ENCODE assay signal across 8 cellular contexts in the genomic region with DNA sequence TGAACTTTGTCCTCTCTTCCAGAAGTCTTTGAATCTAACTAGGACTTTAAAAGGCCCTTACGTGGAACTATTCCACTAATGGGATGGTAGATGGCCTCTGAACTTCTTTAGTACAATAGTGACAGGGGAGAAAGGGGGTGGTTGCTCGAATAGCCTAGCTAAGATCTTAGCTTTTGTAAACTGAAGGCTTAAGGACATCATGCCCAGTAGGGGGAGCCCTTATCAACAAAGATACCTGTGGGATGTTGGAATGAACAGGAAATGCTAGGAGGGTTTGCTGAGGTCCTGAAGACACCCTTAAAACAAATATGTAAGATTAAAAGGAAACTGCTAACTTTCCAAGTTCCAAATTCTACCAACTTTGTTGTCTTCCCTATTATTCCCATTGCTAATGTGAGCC. TPM values are rescaled to one million over a fixed set of nuclear protein-coding genes. Genes with fewer than 3 reads are reported as not detected.
DNase-seq lines count a peak whose midpoint lies in the region; ATAC-seq and TF ChIP-seq lines count a peak whose summit lies in the region.

No MANE protein-coding gene starts in this region.

- H3K27me3 ChIP-seq in PC-3 (ENCODE audit: low read length) (no peaks in the 10 kb centered on the region), brain microvascular endothelial cell (replicated peaks) (no peaks in the 10 kb centered on the region)

- H3K27me3 Mint-ChIP-seq in immature natural killer cell (ENCODE audit: low read depth in 3 of 3): peaks cover 2 to 7% (median 2%) of the 10 kb centered on the region in 3 donors

- H3K79me2 ChIP-seq in PC-3 (ENCODE audit: low read length): no peaks in the 10 kb centered on the region

- no peaks in the 10 kb centered on the region for H3K4me1 ChIP-seq in PC-3 (ENCODE audit: insufficient read depth, low read length)

- H4K20me1 ChIP-seq in PC-3 (ENCODE audit: low read length): no peaks in the 10 kb centered on the region

- H3K4me3 Mint-ChIP-seq in immature natural killer cell: no peak overlapping the region

- DNase-seq in AG10803 (ENCODE audit: low read depth) (peak; percentile 80), Kasumi-1 (lab: John Stamatoyannopoulos, UW) (peak; percentile 58 to 70), PC-3 (peak; percentile 87), brain microvascular endothelial cell (peak; percentile 65), immature natural killer cell (peak; percentile 40 to 46 (median 40))
- peak; percentile 16 for DNase-seq in stimulated activated CD4-positive, alpha-beta T cell treated with anti-CD3 and anti-CD28 coated beads, Interleukin-2, amount 100 ng/mL, for 4 hours (ENCODE audit: low read depth)

- no peak overlapping the region for H3K4me2 ChIP-seq in PC-3 (ENCODE audit: low read length)

- no peaks in the 10 kb centered on the region for H3K9me3 Mint-ChIP-seq in immature natural killer cell

- no peaks in the 10 kb centered on the region for H3K4me1 Mint-ChIP-seq in immature natural killer cell

- TF ChIP-seq CTCF in AG10803 (conservative IDR thresholded peaks at IDR 0.05; ENCODE audit: low read length): peak; percentile 85
- peak; percentile 74 for TF ChIP-seq CTCF in GM12875 (IDR thresholded peaks at IDR 0.05; ENCODE audit: borderline replicate concordance, insufficient read depth, low read depth, low read length)
- TF ChIP-seq CTCF in PC-3 (conservative IDR thresholded peaks at IDR 0.05; ENCODE audit: low read depth, low read length): peak; percentile 90
- TF ChIP-seq CTCF in brain microvascular endothelial cell (IDR thresholded peaks at IDR 0.05; ENCODE audit: low read depth, low read length, missing control alignments): peak; percentile 81

- peak; percentile 85 for ATAC-seq in PC-3
- ATAC-seq in GM18505 (IDR thresholded peaks at IDR 0.05; ENCODE audit: unreplicated experiment): no peak

- intact Hi-C loops in PC-3 (cut with micrococcal nuclease): loop anchor here (1.0 to 10.0 kb wide), 3 partner anchors 174 to 327 kb away; no protein-coding TSS in a partner anchor

- no peak overlapping the region for H3K4me3 ChIP-seq in AG10803 (ENCODE audit: low read length)
- H3K4me3 ChIP-seq in GM12875 (ENCODE audit: low read depth, low read length): no peak overlapping the region
- H3K4me3 ChIP-seq in PC-3 (ENCODE audit: low read length): no peak overlapping the region
- H3K4me3 ChIP-seq in brain microvascular endothelial cell (ENCODE audit: low read depth, low read length): no peak overlapping the region

- no peak overlapping the region for H3K9ac ChIP-seq in PC-3 (ENCODE audit: low read length)

- TF ChIP-seq POLR2A in GM18505 (IDR thresholded peaks at IDR 0.05; ENCODE audit: borderline replicate concordance, extremely low read depth, insufficient read depth, insufficient read length): no peak

- H3K27ac Mint-ChIP-seq in immature natural killer cell: no peak overlapping the region

- no peaks in the 10 kb centered on the region for H3K9me3 ChIP-seq in PC-3 (ENCODE audit: low read length)

- H3F3A ChIP-seq in PC-3 (ENCODE audit: low read length, unreplicated experiment): no peaks in the 10 kb centered on the region

- no peaks in the 10 kb centered on the region for H3K36me3 Mint-ChIP-seq in immature natural killer cell

- no peak overlapping the region for H2AFZ ChIP-seq in PC-3 (ENCODE audit: low read length)

- H3K9me2 ChIP-seq in PC-3 (replicated peaks; ENCODE audit: low read length): no peaks in the 10 kb centered on the region

- CTCF ChIA-PET in PC-3 (lab: Charles Lee): interaction anchor here (0.6 to 1.0 kb wide), 6 partner anchors 25 to 213 kb away, joined by 3 to 14 read pairs (median 4); no protein-coding TSS in a partner anchor

- H3K27ac ChIP-seq in PC-3 (ENCODE audit: low read length) (no peak overlapping the region), brain microvascular endothelial cell (no peak overlapping the region)

- no peaks in the 10 kb centered on the region for H3K36me3 ChIP-seq in PC-3 (ENCODE audit: low read depth, low read length)
- H3K36me3 ChIP-seq in brain microvascular endothelial cell (replicated peaks): no peaks in the 10 kb centered on the region

- POLR2A ChIA-PET in PC-3 (lab: Charles Lee; ENCODE audit: unreplicated experiment): no interaction called here

- in situ Hi-C loops in brain microvascular endothelial cell (cut with HindIII; ENCODE audit: low pct_ligation_motif_present, low sequenced_read_pairs): no loop called here

- BruUV-seq in PC-3 (replicated peaks; lab: Mats Ljungman, UMichigan): no TSS peak

RNA-seq across cellular contexts. Expression of a gene that starts 33.2 kb away (rescaled TPM):
- total RNA-seq in PC-3 (2014; rRNA removed): not detected in 2 replicates
- not detected for polyA plus RNA-seq in immature natural killer cell

RNA-seq across cellular contexts. Expression of a gene that starts 39.2 kb away (rescaled TPM):
- total RNA-seq in PC-3 (2014; rRNA removed): 0.17 TPM in 1 of 2 replicates, not detected in the other
- not detected for polyA plus RNA-seq in immature natural killer cell

Comparison
In these comparisons a context has a peak if more than half of its experiments do, and no peak if none do; other contexts are left out.
1. DNase-seq: peak in every context shown above with its lines; median percentile 87 in PC-3; 80 in AG10803; 65 in brain microvascular endothelial cell; 64 in Kasumi-1; 40 in immature natural killer cell; 16 in stimulated activated CD4-positive, alpha-beta T cell treated with anti-CD3 and anti-CD28 coated beads, Interleukin-2, amount 100 ng/mL, for 4 hours.